In the genomic region with DNA sequence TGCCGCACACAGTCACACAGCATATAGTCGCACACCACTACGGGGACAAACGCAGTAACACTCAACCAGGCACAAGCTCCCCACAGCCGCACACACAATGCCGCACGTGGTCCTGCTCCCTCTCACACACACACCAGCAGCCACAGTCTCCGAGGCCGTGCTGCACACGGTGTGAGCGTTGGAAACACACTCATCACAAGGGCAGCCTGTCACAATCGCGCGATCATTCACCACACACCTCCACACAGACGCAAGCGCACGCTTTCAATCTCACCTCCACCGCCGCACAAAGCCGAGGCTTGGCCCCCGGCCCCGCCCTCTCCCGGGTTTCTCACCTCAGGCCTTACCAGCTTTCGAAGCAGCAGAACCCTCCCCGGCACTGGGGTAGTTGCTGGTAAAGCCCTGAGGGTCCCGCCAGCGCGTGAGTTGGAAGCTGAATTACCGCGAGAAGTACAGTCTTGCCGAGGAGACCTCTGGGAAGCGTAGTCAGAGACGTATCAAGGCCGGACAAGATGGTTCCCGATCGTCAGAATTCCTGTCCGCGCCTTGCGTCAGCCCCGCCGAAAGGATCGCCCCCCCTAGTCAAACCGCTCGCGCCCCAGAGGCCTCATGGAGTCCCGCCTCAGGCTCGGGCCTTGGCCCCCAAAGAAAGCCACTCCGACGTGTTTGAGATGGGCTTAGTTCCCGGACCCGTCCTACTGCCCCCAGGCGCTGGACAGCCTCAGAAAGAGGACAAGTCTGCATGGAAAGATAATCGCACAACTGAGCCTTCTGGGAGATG, we compare ENCODE assay signal across 8 cellular contexts. TPM values are rescaled to one million over a fixed set of nuclear protein-coding genes. Genes with fewer than 3 reads are reported as not detected.
DNase-seq lines count a peak whose midpoint lies in the region; ATAC-seq and TF ChIP-seq lines count a peak whose summit lies in the region.

A gene (minus strand): TSS at position 423 of the 781 bp plus-strand sequence. CDS start 13,004 bp downstream, outside the sequence.

- ATAC-seq in GM21526 (IDR thresholded peaks at IDR 0.05; ENCODE audit: low FRiP score, unreplicated experiment) (peak; percentile 84), mucosa of descending colon (peak; percentile 96)

- H3K4me2 ChIP-seq in OCI-LY7 (ENCODE audit: low read length), result peak within 1 kb of the TSS; percentile 84

- H3K4me1 ChIP-seq in OCI-LY7 (ENCODE audit: insufficient read depth, low read length, poor library complexity, severe bottlenecking) (peaks cover 51% of the 10 kb centered on the region), mucosa of descending colon (ENCODE audit: low read depth) (peaks cover 13% of the 10 kb centered on the region)

- H3K79me2 ChIP-seq in OCI-LY7 (ENCODE audit: insufficient read depth, low read depth, low read length), result peaks cover 31% of the 10 kb centered on the region

- H4K20me1 ChIP-seq in OCI-LY7 (ENCODE audit: insufficient read depth, low read length), result no peaks in the 10 kb centered on the region

- peak within 1 kb of the TSS; percentile 86 for H2AFZ ChIP-seq in OCI-LY7 (ENCODE audit: low read length)

- H3K9me2 ChIP-seq in OCI-LY7 (ENCODE audit: insufficient read depth, low read length), result no peaks in the 10 kb centered on the region

- H3K4me3 ChIP-seq in OCI-LY7 (ENCODE audit: low read depth, low read length, poor library complexity, severe bottlenecking), result peak within 1 kb of the TSS; percentile 77
- peak within 1 kb of the TSS; percentile 92 for H3K4me3 ChIP-seq in epithelial cell of proximal tubule (ENCODE audit: low read depth, low read length)
- peak within 1 kb of the TSS; percentile 43 for H3K4me3 ChIP-seq in mucosa of descending colon

- DNase-seq in DMS 273 (lab: John Stamatoyannopoulos, UW; ENCODE audit: unreplicated experiment) (peak; percentile 99), HuH-7.5 (ENCODE audit: low spot score) (peak; percentile 97), OCI-LY7 (ENCODE audit: low spot score) (peak; percentile 98), epithelial cell of proximal tubule (ENCODE audit: low read depth) (peak; percentile 89), mucosa of descending colon (peak; percentile 92 to 94 (median 93))
- DNase-seq in activated T-cell treated with anti-CD3 and anti-CD28 coated beads, Interleukin-2, amount 50 U/mL, for 1 hour, result peak; percentile 88
- peak; percentile 81 to 83 for DNase-seq in stimulated activated CD8-positive, alpha-beta memory T cell treated with anti-CD3 and anti-CD28 coated beads, Interleukin-4, amount 100 ng/mL, for 1 hour (ENCODE audit: low read depth in 2 of 2, low spot score in 1 of 2)

- H3K9me3 ChIP-seq in OCI-LY7 (ENCODE audit: low read length) (peaks cover 10% of the 10 kb centered on the region; the same call in 1 of the 2 replicates), mucosa of descending colon (peaks cover 9% of the 10 kb centered on the region)

- TF ChIP-seq CTCF in OCI-LY7 (conservative IDR thresholded peaks at IDR 0.05; ENCODE audit: low read length), result no peak
- TF ChIP-seq CTCF in epithelial cell of proximal tubule (conservative IDR thresholded peaks at IDR 0.05; ENCODE audit: low read depth, low read length), result peak; percentile 9
- no peak for TF ChIP-seq CTCF in mucosa of descending colon (IDR thresholded peaks at IDR 0.05)

- H3K27ac ChIP-seq in OCI-LY7 (ENCODE audit: low read depth, low read length, poor library complexity, severe bottlenecking), result peak within 1 kb of the TSS; percentile 90

- CTCF ChIA-PET in OCI-LY7 (lab: Charles Lee; ENCODE audit: unreplicated experiment), result no interaction called here

- intact Hi-C loops in OCI-LY7 (cut with micrococcal nuclease; ENCODE audit: unreplicated experiment) (loop anchor here (2.0 kb wide), 1 partner anchor 39 kb away; a partner anchor contains a TSS), mucosa of descending colon (cut with DNase I, micrococcal nuclease) (no loop called here)

- POLR2A ChIA-PET in OCI-LY7 (lab: Charles Lee), result interaction anchor here (0.8 kb wide), 1 partner anchor 92 kb away, joined by 3 read pairs; no protein-coding TSS in a partner anchor

- H3K36me3 ChIP-seq in OCI-LY7 (ENCODE audit: insufficient read depth, low read length), result peaks cover 36% of the 10 kb centered on the region
- H3K36me3 ChIP-seq in mucosa of descending colon (ENCODE audit: low read depth), result no peaks in the 10 kb centered on the region

- BruUV-seq in OCI-LY7 (replicated peaks; lab: Mats Ljungman, UMichigan), result no TSS peak

RNA-seq across cellular contexts. Expression of the gene that starts here (rescaled TPM):
- total RNA-seq in OCI-LY7 (2014; rRNA removed; shearing (Covaris generic)), result 16.1 and 29.5 TPM in 2 replicates
- total RNA-seq in OCI-LY7 (2022) (17.3 and 20.3 TPM in 2 replicates), epithelial cell of proximal tubule (2.7 and 2.9 TPM in 2 replicates), mucosa of descending colon (10 to 100 TPM in 1 of 3 donors, 1 to 10 TPM in 2; 4.3 to 14.8 (median 9.6) TPM)

Comparison
In these comparisons a context has a peak if more than half of its experiments do, and no peak if none do; other contexts are left out.
1. Peak in every context shown above with its lines: DNase-seq, ATAC-seq, H3K4me3 ChIP-seq and H3K27ac ChIP-seq.